Comparison of ENCODE assay signal across 16 cellular contexts in genomic region chr15:58476525-58477162, GRCh38. TPM values are rescaled to one million over a fixed set of nuclear protein-coding genes. Genes with fewer than 3 reads are reported as not detected.
DNase-seq lines count a peak whose midpoint lies in the region; ATAC-seq, FAIRE-seq and TF ChIP-seq lines count a peak whose summit lies in the region.
"Had no signal": no experiment of that assay in that cellular context is flagged by ENCODE, and none has a peak within 500 bp of the region (broad histone marks: within the 10 kb centered on the region; RNA-seq: fewer than 3 reads in every experiment).

No MANE protein-coding gene starts in this region.

- no peak overlapping the region for H3K4me3 Mint-ChIP-seq in activated T-cell treated with anti-CD3 and anti-CD28 coated beads, Interleukin-2, amount 50 U/mL, for 24 hours
- H3K4me3 Mint-ChIP-seq in activated T-cell treated with anti-CD3 and anti-CD28 coated beads, Interleukin-2, amount 50 U/mL, for 4 hours, result no peak overlapping the region
- H3K4me3 Mint-ChIP-seq in activated CD8-positive, alpha-beta T cell treated with anti-CD3 and anti-CD28 coated beads, Interleukin-2, amount 10 ng/mL, durations not matched to agents 7 days and 5 days, result peak overlapping the region; percentile 15

- TF ChIP-seq CTCF in HepG2 (CRISPR knock-in tag; IDR thresholded peaks at IDR 0.05) (no peak), foreskin keratinocyte (conservative IDR thresholded peaks at IDR 0.05) (no peak)

- POLR2A ChIA-PET in activated CD8-positive, alpha-beta T cell treated with anti-CD3 and anti-CD28 coated beads, Interleukin-2, amount 10 ng/mL, durations not matched to agents 7 days and 5 days (lab: Charles Lee), result interaction anchor here (1.1 to 7.8 kb wide), 5 partner anchors 8 to 119 kb away, joined by 3 to 45 read pairs (median 4); no protein-coding TSS in a partner anchor
- POLR2A ChIA-PET in HepG2 (lab: Yijun Ruan, JAX), result interaction anchor here (0.8 to 3.9 kb wide), 21 partner anchors 9 to 388 kb away, joined by 3 to 93 read pairs (median 7); partner anchors contain the start of genes ADAM10, LIPC and MINDY2

- H3K27me3 Mint-ChIP-seq in activated T-cell treated with anti-CD3 and anti-CD28 coated beads, Interleukin-2, amount 50 U/mL, for 24 hours, result no peaks in the 10 kb centered on the region
- no peaks in the 10 kb centered on the region for H3K27me3 Mint-ChIP-seq in activated T-cell treated with anti-CD3 and anti-CD28 coated beads, Interleukin-2, amount 50 U/mL, for 4 hours (ENCODE audit: low read depth)
- H3K27me3 Mint-ChIP-seq in activated CD8-positive, alpha-beta T cell treated with anti-CD3 and anti-CD28 coated beads, Interleukin-2, amount 10 ng/mL, durations not matched to agents 7 days and 5 days (ENCODE audit: low read depth), result no peaks in the 10 kb centered on the region

- no peak for ATAC-seq in activated T-cell treated with anti-CD3 and anti-CD28 coated beads, Interleukin-2, amount 50 U/mL, for 4 hours
- ATAC-seq in activated CD8-positive, alpha-beta T cell treated with anti-CD3 and anti-CD28 coated beads, Interleukin-2, amount 10 ng/mL, durations not matched to agents 7 days and 5 days, result no peak
- peak; percentile 82 for ATAC-seq in HepG2
- ATAC-seq in foreskin keratinocyte, result no peak

- H3K9ac ChIP-seq in HepG2 (ENCODE audit: insufficient read depth, low read depth, low read length) (peak overlapping the region; percentile 56), subcutaneous abdominal adipose tissue (ENCODE audit: low read length in 5 of 5) (no peak overlapping the region)

- in situ Hi-C loops in HepG2 (cut with HindIII; ENCODE audit: extremely low pct_ligation_motif_present, low pct_unique_long_range_greater_than_20kb), result loop anchor here (5.0 to 10.0 kb wide), 2 partner anchors 34 to 48 kb away; no protein-coding TSS in a partner anchor

- TF ChIP-seq RAD21 in HepG2 (CRISPR knock-in tag; IDR thresholded peaks at IDR 0.05), result no peak

- peak overlapping the region; percentile 31 for H3K27ac Mint-ChIP-seq in activated T-cell treated with anti-CD3 and anti-CD28 coated beads, Interleukin-2, amount 50 U/mL, for 24 hours
- peak overlapping the region; percentile 95 for H3K27ac Mint-ChIP-seq in activated CD8-positive, alpha-beta T cell treated with anti-CD3 and anti-CD28 coated beads, Interleukin-2, amount 10 ng/mL, durations not matched to agents 7 days and 5 days

- H3K36me3 ChIP-seq in HepG2 (replicated peaks in 1 of 2; ENCODE audit: control insufficient read depth in 1 of 2, insufficient read depth in 2 of 2, low read length in 2 of 2) (no peaks in the 10 kb centered on the region), subcutaneous abdominal adipose tissue (ENCODE audit: control insufficient read depth in 5 of 5, insufficient read depth in 5 of 5, low read length in 5 of 5) (no peaks in the 10 kb centered on the region)
- H3K36me3 ChIP-seq in effector memory CD4-positive, alpha-beta T cell (ENCODE audit: control insufficient read depth, insufficient read depth, low read length), result no peaks in the 10 kb centered on the region
- H3K36me3 ChIP-seq: neutrophil, thoracic aorta had no signal

- H3K4me1 Mint-ChIP-seq in activated T-cell treated with anti-CD3 and anti-CD28 coated beads, Interleukin-2, amount 50 U/mL, for 24 hours (ENCODE audit: low read depth), result peaks cover 56% of the 10 kb centered on the region
- H3K4me1 Mint-ChIP-seq in activated T-cell treated with anti-CD3 and anti-CD28 coated beads, Interleukin-2, amount 50 U/mL, for 4 hours (ENCODE audit: low read depth), result peaks cover 54% of the 10 kb centered on the region
- H3K4me1 Mint-ChIP-seq in activated CD8-positive, alpha-beta T cell treated with anti-CD3 and anti-CD28 coated beads, Interleukin-2, amount 10 ng/mL, durations not matched to agents 7 days and 5 days (ENCODE audit: low read depth), result peaks cover 73% of the 10 kb centered on the region

- TF ChIP-seq EP300 in HepG2 (IDR thresholded peaks at IDR 0.05; ENCODE audit: low read depth in 2 of 2, low read length in 2 of 2) (no peak), HepG2 (CRISPR knock-in tag; IDR thresholded peaks at IDR 0.05; ENCODE audit: borderline replicate concordance) (no peak)

- H3K79me2 ChIP-seq in HepG2 (ENCODE audit: insufficient read depth, low read length), result no peaks in the 10 kb centered on the region

- H3K4me3 ChIP-seq in HepG2 (replicated peaks in 1 of 3; ENCODE audit: insufficient read depth in 1 of 3, low read depth in 2 of 3, low read length in 3 of 3), result peak overlapping the region; percentile 11 to 49 (median 27); a peak in 3 of 6 replicates
- H3K4me3 ChIP-seq in subcutaneous abdominal adipose tissue (ENCODE audit: low read depth in 1 of 5, low read length in 5 of 5), result no peak overlapping the region
- H3K4me3 ChIP-seq in effector memory CD4-positive, alpha-beta T cell (ENCODE audit: insufficient read depth, low read depth, low read length, poor library complexity, severe bottlenecking), result no peak overlapping the region
- H3K4me3 ChIP-seq: thoracic aorta had no signal

- WGBS in HepG2 (ENCODE audit: low lambda C conversion rate), result under 1% methylated on average over 7 of the region's 10 CpGs

- H3K9me3 Mint-ChIP-seq in activated T-cell treated with anti-CD3 and anti-CD28 coated beads, Interleukin-2, amount 50 U/mL, for 24 hours, result no peaks in the 10 kb centered on the region
- no peaks in the 10 kb centered on the region for H3K9me3 Mint-ChIP-seq in activated T-cell treated with anti-CD3 and anti-CD28 coated beads, Interleukin-2, amount 50 U/mL, for 4 hours
- H3K9me3 Mint-ChIP-seq in activated CD8-positive, alpha-beta T cell treated with anti-CD3 and anti-CD28 coated beads, Interleukin-2, amount 10 ng/mL, durations not matched to agents 7 days and 5 days (ENCODE audit: insufficient read depth), result no peaks in the 10 kb centered on the region

- H3K27me3 ChIP-seq in HepG2 (ENCODE audit: control insufficient read depth in 1 of 2, insufficient read depth in 2 of 2, low read length in 2 of 2), result no peaks in the 10 kb centered on the region
- peaks cover 0 to 3% (median 0%) of the 10 kb centered on the region in 5 donors for H3K27me3 ChIP-seq in subcutaneous abdominal adipose tissue (ENCODE audit: control insufficient read depth in 5 of 5, insufficient read depth in 4 of 5, low read length in 5 of 5)
- no peaks in the 10 kb centered on the region for H3K27me3 ChIP-seq in foreskin keratinocyte
- no peaks in the 10 kb centered on the region for H3K27me3 ChIP-seq in effector memory CD4-positive, alpha-beta T cell (replicated peaks; ENCODE audit: control insufficient read depth, insufficient read depth, low read length, poor library complexity, severe bottlenecking)
- H3K27me3 ChIP-seq: neutrophil had no signal

- H3K9me3 ChIP-seq in HepG2 (ENCODE audit: low read length), result no peaks in the 10 kb centered on the region
- H3K9me3 ChIP-seq in subcutaneous abdominal adipose tissue (ENCODE audit: control insufficient read depth in 5 of 5, low read length in 5 of 5), result no peaks in the 10 kb centered on the region
- no peaks in the 10 kb centered on the region for H3K9me3 ChIP-seq in effector memory CD4-positive, alpha-beta T cell (ENCODE audit: control insufficient read depth, low read length)
- H3K9me3 ChIP-seq: neutrophil, thoracic aorta had no signal

- no peaks in the 10 kb centered on the region for H3K36me3 Mint-ChIP-seq in activated T-cell treated with anti-CD3 and anti-CD28 coated beads, Interleukin-2, amount 50 U/mL, for 24 hours (ENCODE audit: low read depth)
- no peaks in the 10 kb centered on the region for H3K36me3 Mint-ChIP-seq in activated T-cell treated with anti-CD3 and anti-CD28 coated beads, Interleukin-2, amount 50 U/mL, for 4 hours (ENCODE audit: insufficient read depth)
- peaks cover 19% of the 10 kb centered on the region for H3K36me3 Mint-ChIP-seq in activated CD8-positive, alpha-beta T cell treated with anti-CD3 and anti-CD28 coated beads, Interleukin-2, amount 10 ng/mL, durations not matched to agents 7 days and 5 days (ENCODE audit: low read depth)

- H3K27ac ChIP-seq in HepG2 (ENCODE audit: extremely low read length, insufficient read depth, low read length) (peak overlapping the region; percentile 70), subcutaneous abdominal adipose tissue (ENCODE audit: low read depth, low read length) (peak overlapping the region; percentile 6), foreskin keratinocyte (no peak overlapping the region)
- H3K27ac ChIP-seq in effector memory CD4-positive, alpha-beta T cell (ENCODE audit: insufficient read depth, low read length, poor library complexity, severe bottlenecking), result no peak overlapping the region
- H3K27ac ChIP-seq: thoracic aorta, VCaP had no signal

- no peak for DNase-seq in activated T-cell treated with anti-CD3 and anti-CD28 coated beads, Interleukin-2, amount 50 U/mL, for 24 hours
- no peak for DNase-seq in activated T-cell treated with anti-CD3 and anti-CD28 coated beads, Interleukin-2, amount 50 U/mL, for 4 hours
- no peak for DNase-seq in activated CD8-positive, alpha-beta T cell treated with anti-CD3 and anti-CD28 coated beads, Interleukin-2, amount 10 ng/mL, durations not matched to agents 7 days and 5 days
- DNase-seq in HepG2 (ENCODE audit: low spot score), result peak; percentile 75
- no peak for DNase-seq in foreskin keratinocyte
- DNase-seq in effector memory CD4-positive, alpha-beta T cell, result no peak
- no peak for DNase-seq in stimulated activated CD4-positive, alpha-beta T cell treated with anti-CD3 and anti-CD28 coated beads, Interleukin-12 subunit alpha, Interleukin-12 subunit beta, amount 100 ng/mL, for 4 hours
- DNase-seq: DMS79 treated with DMSO at 0.1 percent for 48 hours, left colon, NCI-H2107 had no signal

- H3K4me1 ChIP-seq in HepG2 (ENCODE audit: insufficient read depth, low read length) (peaks cover 77% of the 10 kb centered on the region), subcutaneous abdominal adipose tissue (ENCODE audit: control insufficient read depth in 5 of 5, insufficient read depth in 5 of 5, low read length in 5 of 5) (peaks cover 6 to 48% (median 34%) of the 10 kb centered on the region in 5 donors), foreskin keratinocyte (peaks cover 20% of the 10 kb centered on the region)
- peaks cover 23% of the 10 kb centered on the region for H3K4me1 ChIP-seq in effector memory CD4-positive, alpha-beta T cell (ENCODE audit: control insufficient read depth, insufficient read depth, low read length, poor library complexity, severe bottlenecking)

- peak in 1 of 2 experiments; percentile 36; a peak in 1 of 4 replicates for TF ChIP-seq POLR2A in HepG2 (IDR thresholded peaks at IDR 0.05; ENCODE audit: insufficient read depth in 1 of 2, low read depth in 2 of 2, low read length in 2 of 2)

- BruUV-seq in HepG2 (replicated peaks; lab: Mats Ljungman, UMichigan), result no TSS peak

- intact Hi-C loops in HepG2 (cut with micrococcal nuclease; ENCODE audit: unreplicated experiment), result loop anchor here (5.0 kb wide), 2 partner anchors 34 to 204 kb away; no protein-coding TSS in a partner anchor

- peak overlapping the region; percentile 21 for H2AFZ ChIP-seq in HepG2 (ENCODE audit: low read length)

- no peaks in the 10 kb centered on the region for H4K20me1 ChIP-seq in HepG2 (ENCODE audit: insufficient read depth, low read length)

- CTCF ChIA-PET in activated CD8-positive, alpha-beta T cell treated with anti-CD3 and anti-CD28 coated beads, Interleukin-2, amount 10 ng/mL, durations not matched to agents 7 days and 5 days (lab: Charles Lee), result interaction anchor here (0.8 to 2.6 kb wide), 7 partner anchors 10 to 207 kb away, joined by 3 to 11 read pairs (median 4); no protein-coding TSS in a partner anchor
- CTCF ChIA-PET in HepG2 (lab: Yijun Ruan, JAX; ENCODE audit: low intra/inter-chr PET ratio, low total read pairs), result no interaction called here

- peak overlapping the region; percentile 71 for H3K4me2 ChIP-seq in HepG2 (ENCODE audit: low read depth, low read length)

- FAIRE-seq in HepG2 (lab: Jason Lieb, UNC), result peak; percentile 48

RNA-seq across cellular contexts. Expression of gene LIPC, which starts 44.9 kb away (rescaled TPM):
- total RNA-seq in activated T-cell treated with anti-CD3 and anti-CD28 coated beads, Interleukin-2, amount 50 U/mL, for 4 hours, result under 1 TPM in 1 of 3 donors, not detected in 2; 0.28 TPM
- 1 to 10 TPM; 4.1 to 4.4 TPM for total RNA-seq in activated CD8-positive, alpha-beta T cell treated with anti-CD3 and anti-CD28 coated beads, Interleukin-2, amount 10 ng/mL, durations not matched to agents 7 days and 5 days
- total RNA-seq in HepG2 (2016; rRNA removed; fragmentation: Illumina TruSeq; extraction: Trizol) (15.0 and 26.0 TPM in 2 replicates), foreskin keratinocyte (not detected in 2 replicates)
- 3.6 and 5.6 TPM in 2 replicates for total RNA-seq in HepG2 (2016; cell fraction: cytosol; rRNA removed; fragmentation: Illumina TruSeq; extraction: Trizol; ENCODE audit: low read depth)
- 14.4 and 27.2 TPM in 2 replicates for total RNA-seq in HepG2 (2016; cell fraction: insoluble cytoplasmic fraction; rRNA removed; fragmentation: Illumina TruSeq; extraction: Trizol)
- total RNA-seq in HepG2 (2016; cell fraction: membrane; rRNA removed; fragmentation: Illumina TruSeq; extraction: Trizol), result 9.5 and 11.4 TPM in 2 replicates
- total RNA-seq in HepG2 (2016; cell fraction: nucleus; rRNA removed; fragmentation: Illumina TruSeq; extraction: Trizol), result 31.9 and 35.6 TPM in 2 replicates
- polyA plus RNA-seq in HepG2 (2011; rRNA removed) (38.0 and 46.9 TPM in 2 replicates), foreskin keratinocyte (not detected in 2 replicates)
- polyA plus RNA-seq in HepG2 (2011; cell fraction: cytosol; rRNA removed), result 32.6 and 40.5 TPM in 2 replicates
- 25.6 and 27.7 TPM in 2 replicates for polyA plus RNA-seq in HepG2 (2011; cell fraction: nucleus; rRNA removed)
- polyA plus RNA-seq in HepG2 (2012), result 28.9 and 34.2 TPM in 2 replicates
- polyA plus RNA-seq in HepG2 (2016; cell fraction: cytosol; fragmentation: Illumina TruSeq; extraction: Trizol; ENCODE audit: low read depth), result 9.2 and 9.9 TPM in 2 replicates
- polyA plus RNA-seq in HepG2 (2016; cell fraction: insoluble cytoplasmic fraction; fragmentation: Illumina TruSeq; extraction: Trizol; ENCODE audit: low read depth), result 20.8 and 21.9 TPM in 2 replicates
- polyA plus RNA-seq in HepG2 (2016; cell fraction: membrane; fragmentation: Illumina TruSeq; extraction: Trizol; ENCODE audit: low read depth), result 13.3 and 17.3 TPM in 2 replicates
- polyA plus RNA-seq in HepG2 (2016; cell fraction: nucleus; fragmentation: Illumina TruSeq; extraction: Trizol; ENCODE audit: insufficient read depth, low read depth), result 46.6 and 49.7 TPM in 2 replicates
- 66.7 TPM in 1 of 2 replicates, not detected in the other for polyA minus RNA-seq in HepG2 (2011; rRNA and poly(A)+ RNA removed; ENCODE audit: low replicate concordance)
- polyA minus RNA-seq in HepG2 (2011; cell fraction: cytosol; rRNA and poly(A)+ RNA removed), result 17.8 and 19.8 TPM in 2 replicates
- polyA minus RNA-seq in HepG2 (2011; cell fraction: nucleus; rRNA and poly(A)+ RNA removed), result 21.2 and 25.1 TPM in 2 replicates
- total RNA-seq: MCF 10A, SK-MEL-5, thoracic aorta had no signal

Comparison
In these comparisons a context has a peak if more than half of its experiments do, and no peak if none do; other contexts are left out.
1. H3K27ac ChIP-seq: peak in HepG2 (single experiment) and subcutaneous abdominal adipose tissue (single experiment); none in foreskin keratinocyte (single experiment) and effector memory CD4-positive, alpha-beta T cell (single experiment).
2. H3K4me3 ChIP-seq: peak in HepG2 (3 of 3); none in subcutaneous abdominal adipose tissue (0 of 5) and effector memory CD4-positive, alpha-beta T cell (single experiment).